In the genomic region with DNA sequence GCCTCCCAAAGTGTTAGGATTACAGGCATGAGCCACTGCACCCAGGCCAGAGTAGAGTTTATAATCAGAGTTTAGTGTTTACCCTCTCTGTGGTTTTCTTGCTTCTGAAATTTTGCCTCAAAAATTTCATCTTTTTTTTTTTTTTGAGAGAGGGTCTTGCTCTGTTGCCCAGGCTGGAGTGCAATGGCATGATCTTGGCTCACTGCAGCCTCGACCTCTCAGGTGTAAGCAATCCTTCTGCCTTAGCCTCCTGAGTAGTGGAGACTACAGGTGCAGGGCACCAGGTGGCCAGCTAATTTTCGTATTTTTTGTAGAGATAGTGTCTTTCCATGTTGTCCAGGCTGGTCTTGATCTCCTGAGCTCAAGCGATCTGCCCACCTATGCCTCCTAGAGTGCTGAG, we compare ENCODE assay signal across 37 cellular contexts. TPM values are rescaled to one million over a fixed set of nuclear protein-coding genes. Genes with fewer than 3 reads are reported as not detected.
"Had no signal": no experiment of that assay in that cellular context is flagged by ENCODE, and none has a peak within 500 bp of the region (broad histone marks: within the 10 kb centered on the region; RNA-seq: fewer than 3 reads in every experiment).

No MANE protein-coding gene starts in this region.

- H3K4me3 Mint-ChIP-seq: activated CD4-positive, alpha-beta memory T cell treated with anti-CD3 and anti-CD28 coated beads, Interleukin-2, amount 10 ng/mL, durations not matched to agents 7 days and 5 days; activated CD4-positive, alpha-beta T cell treated with anti-CD3 and anti-CD28 coated beads for 36 hours; activated CD4-positive, alpha-beta T cell treated with anti-CD3 and anti-CD28 coated beads, Interleukin-2, amount 10 ng/mL, durations not matched to agents 7 days and 5 days; activated CD8-positive, alpha-beta memory T cell treated with anti-CD3 and anti-CD28 coated beads, Interleukin-2, amount 10 ng/mL, durations not matched to agents 7 days and 5 days; activated CD8-positive, alpha-beta T cell treated with anti-CD3 and anti-CD28 coated beads, Interleukin-2, amount 10 ng/mL, durations not matched to agents 7 days and 5 days; activated naive CD4-positive, alpha-beta T cell treated with anti-CD3 and anti-CD28 coated beads, Interleukin-2, amount 10 ng/mL, durations not matched to agents 7 days and 5 days; activated naive CD4-positive, alpha-beta T cell treated with anti-CD3 and anti-CD28 coated beads, Interleukin-2, amount 50 U/mL, for 24 hours; activated naive CD8-positive, alpha-beta T cell; activated naive CD8-positive, alpha-beta T cell treated with anti-CD3 and anti-CD28 coated beads, Interleukin-2, amount 10 ng/mL, durations not matched to agents 7 days and 5 days; activated naive CD8-positive, alpha-beta T cell treated with anti-CD3 and anti-CD28 coated beads, Interleukin-2, amount 50 U/mL, for 24 hours; activated T-cell treated with anti-CD3 and anti-CD28 coated beads, Interleukin-2, amount 50 U/mL, for 24 hours; brain; T-helper 1 cell treated with Interleukin-12 subunit alpha and Interleukin-12 subunit beta and Interleukin-4 antibody, amounts not matched to agents 30 μg/mL and 1 μg/mL, for 36 hours; T-helper 2 cell treated with Interferon-gamma antibody and Interleukin-4, amounts not matched to agents 5 μg/mL and 100 μg/mL, for 36 hours had no signal

- H3K27me3 Mint-ChIP-seq: activated CD4-positive, alpha-beta memory T cell treated with anti-CD3 and anti-CD28 coated beads, Interleukin-2, amount 10 ng/mL, durations not matched to agents 7 days and 5 days; activated CD4-positive, alpha-beta T cell treated with anti-CD3 and anti-CD28 coated beads for 36 hours; activated CD4-positive, alpha-beta T cell treated with anti-CD3 and anti-CD28 coated beads, Interleukin-2, amount 10 ng/mL, durations not matched to agents 7 days and 5 days; activated CD8-positive, alpha-beta memory T cell treated with anti-CD3 and anti-CD28 coated beads, Interleukin-2, amount 10 ng/mL, durations not matched to agents 7 days and 5 days; activated naive CD4-positive, alpha-beta T cell treated with anti-CD3 and anti-CD28 coated beads, Interleukin-2, amount 10 ng/mL, durations not matched to agents 7 days and 5 days; activated naive CD4-positive, alpha-beta T cell treated with anti-CD3 and anti-CD28 coated beads, Interleukin-2, amount 50 U/mL, for 24 hours; activated naive CD8-positive, alpha-beta T cell; activated naive CD8-positive, alpha-beta T cell treated with anti-CD3 and anti-CD28 coated beads, Interleukin-2, amount 10 ng/mL, durations not matched to agents 7 days and 5 days; activated naive CD8-positive, alpha-beta T cell treated with anti-CD3 and anti-CD28 coated beads, Interleukin-2, amount 50 U/mL, for 24 hours; activated T-cell treated with anti-CD3 and anti-CD28 coated beads, Interleukin-2, amount 50 U/mL, for 24 hours; brain had no signal

- H3K36me3 ChIP-seq: ascending aorta had no signal

- H3K27me3 ChIP-seq: ascending aorta, cardiac muscle cell had no signal

- ATAC-seq: activated CD4-positive, alpha-beta T cell treated with anti-CD3 and anti-CD28 coated beads for 36 hours; activated CD4-positive, CD25-positive, alpha-beta regulatory T cell treated with anti-CD3 and anti-CD28 coated beads, Interleukin-2, amount 50 U/mL, for 24 hours; activated CD8-positive, alpha-beta memory T cell treated with anti-CD3 and anti-CD28 coated beads, Interleukin-2, amount 10 ng/mL, durations not matched to agents 7 days and 5 days; activated CD8-positive, alpha-beta T cell treated with anti-CD3 and anti-CD28 coated beads, Interleukin-2, amount 10 ng/mL, durations not matched to agents 7 days and 5 days; activated naive CD8-positive, alpha-beta T cell treated with anti-CD3 and anti-CD28 coated beads, Interleukin-2, amount 50 U/mL, for 24 hours had no signal

- DNase-seq: activated CD4-positive, alpha-beta memory T cell treated with anti-CD3 and anti-CD28 coated beads, Interleukin-2, amount 10 ng/mL, durations not matched to agents 7 days and 5 days; activated CD4-positive, alpha-beta T cell treated with anti-CD3 and anti-CD28 coated beads for 1 hour; activated CD4-positive, alpha-beta T cell treated with anti-CD3 and anti-CD28 coated beads for 36 hours; activated CD4-positive, alpha-beta T cell treated with anti-CD3 and anti-CD28 coated beads for 48 hours; activated CD4-positive, alpha-beta T cell treated with anti-CD3 and anti-CD28 coated beads, Interleukin-2, amount 10 ng/mL, durations not matched to agents 7 days and 5 days; activated CD4-positive, alpha-beta T cell treated with anti-CD3 and anti-CD28 coated beads, Interleukin-2, amount 50 U/mL, for 48 hours; activated CD4-positive, CD25-positive, alpha-beta regulatory T cell; activated CD8-positive, alpha-beta memory T cell treated with anti-CD3 and anti-CD28 coated beads for 24 hours; activated CD8-positive, alpha-beta memory T cell treated with anti-CD3 and anti-CD28 coated beads, Interleukin-2, amount 10 ng/mL, durations not matched to agents 7 days and 5 days; activated CD8-positive, alpha-beta memory T cell treated with anti-CD3 and anti-CD28 coated beads, Interleukin-2, amount 50 U/mL, for 48 hours; activated CD8-positive, alpha-beta T cell treated with anti-CD3 and anti-CD28 coated beads, Interleukin-2, amount 10 ng/mL, durations not matched to agents 7 days and 5 days; activated effector memory CD4-positive, alpha-beta T cell treated with Interleukin-2 at 50 U/mL for 16 hours; activated gamma-delta T cell; activated naive CD4-positive, alpha-beta T cell treated with anti-CD3 and anti-CD28 coated beads, Interleukin-2, amount 10 ng/mL, durations not matched to agents 7 days and 5 days; activated naive CD4-positive, alpha-beta T cell treated with Interleukin-2 at 50 U/mL for 16 hours; activated naive CD8-positive, alpha-beta T cell treated with anti-CD3 and anti-CD28 coated beads, Interleukin-2, amount 10 ng/mL, durations not matched to agents 7 days and 5 days; activated naive CD8-positive, alpha-beta T cell treated with anti-CD3 and anti-CD28 coated beads, Interleukin-2, amount 50 U/mL, for 24 hours; activated T-cell treated with anti-CD3 and anti-CD28 coated beads, Interleukin-2, amount 50 U/mL, for 24 hours; activated T-cell treated with anti-CD3 and anti-CD28 coated beads, Interleukin-2, amount 50 U/mL, for 48 hours; amygdala; anterior cingulate cortex; central memory CD4-positive, alpha-beta T cell; T-helper 1 cell; T-helper 2 cell; T-helper 9 cell had no signal

- H3K4me1 Mint-ChIP-seq: activated naive CD4-positive, alpha-beta T cell treated with anti-CD3 and anti-CD28 coated beads, Interleukin-2, amount 10 ng/mL, durations not matched to agents 7 days and 5 days; activated naive CD8-positive, alpha-beta T cell treated with anti-CD3 and anti-CD28 coated beads, Interleukin-2, amount 50 U/mL, for 24 hours; brain had no signal

- H3K27ac Mint-ChIP-seq: activated CD4-positive, alpha-beta memory T cell treated with anti-CD3 and anti-CD28 coated beads, Interleukin-2, amount 10 ng/mL, durations not matched to agents 7 days and 5 days; activated CD4-positive, alpha-beta T cell treated with anti-CD3 and anti-CD28 coated beads for 36 hours; activated CD4-positive, alpha-beta T cell treated with anti-CD3 and anti-CD28 coated beads, Interleukin-2, amount 10 ng/mL, durations not matched to agents 7 days and 5 days; activated CD8-positive, alpha-beta memory T cell treated with anti-CD3 and anti-CD28 coated beads, Interleukin-2, amount 10 ng/mL, durations not matched to agents 7 days and 5 days; activated CD8-positive, alpha-beta T cell treated with anti-CD3 and anti-CD28 coated beads, Interleukin-2, amount 10 ng/mL, durations not matched to agents 7 days and 5 days; activated naive CD4-positive, alpha-beta T cell treated with anti-CD3 and anti-CD28 coated beads, Interleukin-2, amount 10 ng/mL, durations not matched to agents 7 days and 5 days; activated naive CD4-positive, alpha-beta T cell treated with anti-CD3 and anti-CD28 coated beads, Interleukin-2, amount 50 U/mL, for 24 hours; activated naive CD8-positive, alpha-beta T cell; activated naive CD8-positive, alpha-beta T cell treated with anti-CD3 and anti-CD28 coated beads, Interleukin-2, amount 10 ng/mL, durations not matched to agents 7 days and 5 days; activated naive CD8-positive, alpha-beta T cell treated with anti-CD3 and anti-CD28 coated beads, Interleukin-2, amount 50 U/mL, for 24 hours; activated T-cell treated with anti-CD3 and anti-CD28 coated beads, Interleukin-2, amount 50 U/mL, for 24 hours; activated T-helper 2 cell treated with anti-CD3 and anti-CD28 coated beads, Interferon-gamma antibody, Interleukin-2, Interleukin-4, amounts not matched to agents 10 μg/mL and 5 μg/mL and 100 μg/mL, durations not matched to agents 14 hours and 24 hours and 36 hours; brain; T-helper 1 cell treated with Interleukin-12 subunit alpha and Interleukin-12 subunit beta and Interleukin-4 antibody, amounts not matched to agents 30 μg/mL and 1 μg/mL, for 36 hours; T-helper 2 cell treated with Interferon-gamma antibody and Interleukin-4, amounts not matched to agents 5 μg/mL and 100 μg/mL, for 36 hours had no signal

- H3K4me3 ChIP-seq: ascending aorta, cardiac muscle cell had no signal

- H3K27ac ChIP-seq: ascending aorta, cardiac muscle cell, VCaP had no signal

- FAIRE-seq: bronchial epithelial cell, TTC549 had no signal

- H3K36me3 Mint-ChIP-seq: activated naive CD4-positive, alpha-beta T cell treated with anti-CD3 and anti-CD28 coated beads, Interleukin-2, amount 50 U/mL, for 24 hours; activated naive CD8-positive, alpha-beta T cell had no signal

- H3K9me3 Mint-ChIP-seq: activated CD4-positive, alpha-beta memory T cell treated with anti-CD3 and anti-CD28 coated beads, Interleukin-2, amount 10 ng/mL, durations not matched to agents 7 days and 5 days; activated CD4-positive, alpha-beta T cell treated with anti-CD3 and anti-CD28 coated beads, Interleukin-2, amount 10 ng/mL, durations not matched to agents 7 days and 5 days; activated naive CD4-positive, alpha-beta T cell treated with anti-CD3 and anti-CD28 coated beads, Interleukin-2, amount 10 ng/mL, durations not matched to agents 7 days and 5 days; activated naive CD4-positive, alpha-beta T cell treated with anti-CD3 and anti-CD28 coated beads, Interleukin-2, amount 50 U/mL, for 24 hours; activated naive CD8-positive, alpha-beta T cell treated with anti-CD3 and anti-CD28 coated beads, Interleukin-2, amount 10 ng/mL, durations not matched to agents 7 days and 5 days; activated naive CD8-positive, alpha-beta T cell treated with anti-CD3 and anti-CD28 coated beads, Interleukin-2, amount 50 U/mL, for 24 hours; activated T-cell treated with anti-CD3 and anti-CD28 coated beads, Interleukin-2, amount 50 U/mL, for 24 hours; activated T-helper 2 cell treated with anti-CD3 and anti-CD28 coated beads, Interferon-gamma antibody, Interleukin-2, Interleukin-4, amounts not matched to agents 10 μg/mL and 5 μg/mL and 100 μg/mL, durations not matched to agents 14 hours and 24 hours and 36 hours; T-helper 1 cell treated with Interleukin-12 subunit alpha and Interleukin-12 subunit beta and Interleukin-4 antibody, amounts not matched to agents 30 μg/mL and 1 μg/mL, for 36 hours; T-helper 2 cell treated with Interferon-gamma antibody and Interleukin-4, amounts not matched to agents 5 μg/mL and 100 μg/mL, for 36 hours had no signal

- H3K9me3 ChIP-seq: ascending aorta had no signal

RNA-seq across cellular contexts. Expression of gene TPX2, which starts 28.7 kb away (rescaled TPM):
- total RNA-seq: ascending aorta had no signal

RNA-seq across cellular contexts. Expression of gene MYLK2, which starts 51.4 kb away (rescaled TPM):
- total RNA-seq: ascending aorta, bronchial epithelial cell had no signal
- polyA plus RNA-seq: cardiac muscle cell had no signal
